1 cellular context compared by ENCODE assay signal in the genomic region with DNA sequence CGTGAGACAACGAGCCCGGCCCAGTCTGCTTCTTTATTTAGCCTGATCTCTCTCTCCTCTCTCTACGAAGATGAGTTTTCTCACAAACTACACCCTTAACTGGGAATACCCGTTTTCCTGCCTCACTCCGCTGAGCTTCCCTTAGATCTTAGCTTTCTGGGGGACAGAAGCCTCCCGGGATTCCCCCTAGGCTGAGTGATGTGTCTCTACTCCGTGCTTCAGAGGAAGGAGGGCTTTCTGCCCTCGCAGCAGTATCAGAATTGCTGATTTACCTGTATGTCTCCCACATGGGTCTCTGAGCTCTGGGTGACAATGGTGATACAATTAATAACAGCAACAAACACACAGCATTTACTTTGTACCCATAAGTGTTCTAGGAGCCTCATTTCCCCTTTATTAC.
TF ChIP-seq lines count a peak whose summit lies in the region.

No MANE protein-coding gene starts in this region.

TF ChIP-seq in IMR-90, 13 proteins besides CTCF, POLR2A, EP300 and RAD21 (continued from another document):
- TF ChIP-seq, protein P1, sequence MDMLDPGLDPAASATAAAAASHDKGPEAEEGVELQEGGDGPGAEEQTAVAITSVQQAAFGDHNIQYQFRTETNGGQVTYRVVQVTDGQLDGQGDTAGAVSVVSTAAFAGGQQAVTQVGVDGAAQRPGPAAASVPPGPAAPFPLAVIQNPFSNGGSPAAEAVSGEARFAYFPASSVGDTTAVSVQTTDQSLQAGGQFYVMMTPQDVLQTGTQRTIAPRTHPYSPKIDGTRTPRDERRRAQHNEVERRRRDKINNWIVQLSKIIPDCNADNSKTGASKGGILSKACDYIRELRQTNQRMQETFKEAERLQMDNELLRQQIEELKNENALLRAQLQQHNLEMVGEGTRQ (IDR thresholded peaks at IDR 0.05; ENCODE audit: low read depth, low read length), result no peak
- TF ChIP-seq CEBPB (IDR thresholded peaks at IDR 0.05; ENCODE audit: low read depth, low read length), result no peak
